In the genomic region with DNA sequence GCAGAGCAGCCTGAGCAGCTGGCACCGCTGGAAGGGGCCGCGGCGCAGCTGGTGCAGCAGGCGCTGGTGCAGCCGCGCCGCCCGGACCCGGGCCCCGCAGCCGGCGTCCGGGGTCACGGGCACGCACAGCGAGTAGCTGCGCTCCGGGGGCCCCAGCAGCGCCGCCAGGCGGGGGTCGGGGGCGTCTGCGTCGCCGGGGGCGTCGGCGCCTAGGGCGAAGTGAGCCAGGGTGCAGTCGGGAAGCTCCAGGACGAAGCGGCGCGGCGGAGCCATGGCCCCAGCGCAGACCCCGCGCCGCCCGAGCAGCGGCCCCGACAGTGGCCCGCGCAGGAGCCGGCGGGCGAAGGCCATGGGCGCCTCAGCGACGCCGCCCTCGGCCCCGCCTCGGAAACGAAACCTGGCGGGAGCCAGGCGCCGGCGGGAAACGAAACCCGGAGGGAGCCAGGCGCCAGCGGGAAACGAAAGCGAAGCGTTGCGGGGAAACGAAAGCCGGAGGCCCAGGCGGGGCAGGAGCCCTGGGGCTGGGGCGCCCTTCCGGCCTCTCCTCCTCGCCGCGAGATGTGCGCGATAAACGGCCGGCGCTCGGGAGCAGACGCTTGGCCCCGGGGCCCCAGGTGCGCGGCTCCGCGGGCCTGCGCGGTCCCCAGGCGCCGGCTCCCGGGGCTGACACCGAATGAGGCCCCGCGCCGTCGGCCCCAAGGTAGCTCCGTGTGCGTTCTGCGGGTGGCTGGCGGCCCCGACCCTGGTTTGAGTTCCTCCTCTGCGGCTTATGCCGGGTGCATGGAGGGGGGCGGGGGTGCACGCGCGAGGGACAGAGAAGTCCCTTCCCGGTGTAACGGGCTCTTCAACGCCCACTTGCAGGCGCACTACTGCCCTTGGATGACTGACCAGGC, we compare ENCODE assay signal across 8 cellular contexts. TPM values are rescaled to one million over a fixed set of nuclear protein-coding genes. Genes with fewer than 3 reads are reported as not detected.
DNase-seq lines count a peak whose midpoint lies in the region; ATAC-seq and TF ChIP-seq lines count a peak whose summit lies in the region.

A gene with protein sequence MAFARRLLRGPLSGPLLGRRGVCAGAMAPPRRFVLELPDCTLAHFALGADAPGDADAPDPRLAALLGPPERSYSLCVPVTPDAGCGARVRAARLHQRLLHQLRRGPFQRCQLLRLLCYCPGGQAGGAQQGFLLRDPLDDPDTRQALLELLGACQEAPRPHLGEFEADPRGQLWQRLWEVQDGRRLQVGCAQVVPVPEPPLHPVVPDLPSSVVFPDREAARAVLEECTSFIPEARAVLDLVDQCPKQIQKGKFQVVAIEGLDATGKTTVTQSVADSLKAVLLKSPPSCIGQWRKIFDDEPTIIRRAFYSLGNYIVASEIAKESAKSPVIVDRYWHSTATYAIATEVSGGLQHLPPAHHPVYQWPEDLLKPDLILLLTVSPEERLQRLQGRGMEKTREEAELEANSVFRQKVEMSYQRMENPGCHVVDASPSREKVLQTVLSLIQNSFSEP (minus strand): TSS at position 562 of the 893 bp plus-strand sequence. CDS start 211 bp downstream, at position 351.

- peaks cover 14% of the 10 kb centered on the region for H3K36me3 Mint-ChIP-seq in endothelial cell (ENCODE audit: low read depth, unreplicated experiment)

- H3K9me3 Mint-ChIP-seq in endothelial cell (ENCODE audit: unreplicated experiment), result peaks cover 12% of the 10 kb centered on the region

- TF ChIP-seq CTCF in endothelial cell (IDR thresholded peaks at IDR 0.05; ENCODE audit: unreplicated experiment), result peak; percentile 8

- ATAC-seq in GM18520 (IDR thresholded peaks at IDR 0.05; ENCODE audit: unreplicated experiment) (peak; percentile 62), HG03045 (IDR thresholded peaks at IDR 0.05; ENCODE audit: unreplicated experiment) (peak; percentile 80)

- no peak within 1 kb of the TSS for H3K27ac Mint-ChIP-seq in endothelial cell (ENCODE audit: unreplicated experiment)

- peak; percentile 78 for DNase-seq in AG20443 (ENCODE audit: low spot score)
- DNase-seq in NCI-H460 (ENCODE audit: extremely low read depth, low read depth), result peak; percentile 18
- DNase-seq in activated CD8-positive, alpha-beta memory T cell treated with anti-CD3 and anti-CD28 coated beads for 4 hours (ENCODE audit: low read depth in 2 of 2), result peak; percentile 53 to 71
- peak; percentile 58 for DNase-seq in endothelial cell (ENCODE audit: low spot score)
- peak; percentile 62 for DNase-seq in mucosa of gallbladder (ENCODE audit: low spot score)
- peak; percentile 71 to 74 for DNase-seq in stimulated activated CD8-positive, alpha-beta memory T cell treated with anti-CD3 and anti-CD28 coated beads, Interleukin-7, amount 100 ng/mL, for 4 hours (ENCODE audit: low read depth in 2 of 2)

- peaks cover 6% of the 10 kb centered on the region for H3K4me1 Mint-ChIP-seq in endothelial cell (ENCODE audit: unreplicated experiment)

- peaks cover 21% of the 10 kb centered on the region for H3K27me3 Mint-ChIP-seq in endothelial cell (ENCODE audit: unreplicated experiment)

- peak within 1 kb of the TSS; percentile 91 for H3K4me3 Mint-ChIP-seq in endothelial cell (ENCODE audit: unreplicated experiment)

RNA-seq across cellular contexts. Expression of the gene that starts here (rescaled TPM):
- total RNA-seq in NCI-H460 (2014; rRNA removed; shearing (Covaris generic)), result 0.17 and 0.40 TPM in 2 replicates
- polyA plus RNA-seq in NCI-H460 (2014; cell fraction: nucleus; rRNA removed), result 4.8 and 5.7 TPM in 2 replicates
- total RNA-seq in endothelial cell (ENCODE audit: unreplicated experiment) (0.49 TPM), mucosa of gallbladder (2.9 TPM)

Comparison
In these comparisons a context has a peak if more than half of its experiments do, and no peak if none do; other contexts are left out.
1. Peak in every context shown above with its lines: DNase-seq and ATAC-seq.
2. Peak in DNase-seq in endothelial cell; RNA of the gene not detected or under 1 TPM.
3. DNase-seq: peak in every context shown above with its lines; median percentile 78 in AG20443; 72 in stimulated activated CD8-positive, alpha-beta memory T cell treated with anti-CD3 and anti-CD28 coated beads, Interleukin-7, amount 100 ng/mL, for 4 hours; 62 in activated CD8-positive, alpha-beta memory T cell treated with anti-CD3 and anti-CD28 coated beads for 4 hours; 62 in mucosa of gallbladder; 58 in endothelial cell; 18 in NCI-H460.